Comparison of ENCODE assay signal across 21 cellular contexts in the genomic region with DNA sequence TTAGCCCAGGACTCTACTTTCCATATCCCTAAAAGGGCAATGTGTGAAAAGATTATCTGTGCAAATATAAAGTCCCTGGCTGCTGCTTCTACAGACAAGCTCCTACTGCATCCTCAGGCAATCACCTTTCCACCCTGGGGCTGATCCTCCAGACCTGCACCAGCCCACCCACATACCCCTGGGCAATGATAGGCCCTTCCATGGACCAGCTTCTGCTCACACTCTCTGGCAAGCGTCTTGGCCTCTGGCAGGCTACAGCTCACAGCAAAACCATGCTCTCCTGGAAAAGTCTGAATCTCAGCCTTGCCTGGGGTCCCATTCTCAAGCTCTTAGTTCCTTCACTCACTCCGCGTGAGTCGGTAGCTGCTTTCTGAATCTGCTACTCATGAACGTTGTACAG.
"Had no signal": no experiment of that assay in that cellular context is flagged by ENCODE, and none has a peak within 500 bp of the region (broad histone marks: within the 10 kb centered on the region; RNA-seq: fewer than 3 reads in every experiment).

No MANE protein-coding gene starts in this region.

- H3K36me3 ChIP-seq: colonic mucosa, gastroesophageal sphincter, heart left ventricle, left lung, lower lobe of right lung had no signal

- H3K27me3 ChIP-seq: colonic mucosa had no signal

- H3K4me3 Mint-ChIP-seq: memory B cell had no signal

- H3K27ac Mint-ChIP-seq: memory B cell had no signal

- H3K9me3 ChIP-seq: colonic mucosa had no signal

- H3K4me3 ChIP-seq: colonic mucosa, dorsolateral prefrontal cortex, gastroesophageal sphincter, heart left ventricle, left lung, lower lobe of right lung had no signal

- H3K4me1 ChIP-seq: colonic mucosa, foreskin keratinocyte, gastroesophageal sphincter, left lung, lower lobe of right lung had no signal

- H3K27ac ChIP-seq: colonic mucosa, dorsolateral prefrontal cortex, epithelial cell of prostate, foreskin keratinocyte, gastroesophageal sphincter, heart left ventricle, left lung, lower lobe of right lung had no signal

- ATAC-seq: esophagus mucosa, foreskin keratinocyte, gastroesophageal sphincter, heart left ventricle, left cardiac atrium, left lung, left ventricle myocardium superior, lower lobe of right lung had no signal

- DNase-seq: cerebellar nuclear complex; colonic mucosa; dermis blood vessel endothelial cell; dorsolateral prefrontal cortex; effector CD4-positive, alpha-beta T cell; effector memory CD4-positive, alpha-beta T cell; erythroblast; foreskin keratinocyte; hippocampal formation; left cardiac atrium; left lung; left ventricle myocardium superior; lower lobe of right lung; mammary epithelial cell; mesendoderm; midbrain had no signal
